Comparison of ENCODE assay signal across 34 cellular contexts in genomic region chr5:24712047-24712446, GRCh38.
"Had no signal": no experiment of that assay in that cellular context is flagged by ENCODE, and none has a peak within 500 bp of the region (broad histone marks: within the 10 kb centered on the region; RNA-seq: fewer than 3 reads in every experiment).

No MANE protein-coding gene starts in this region.

- H3K27me3 Mint-ChIP-seq: activated naive CD4-positive, alpha-beta T cell treated with anti-CD3 and anti-CD28 coated beads, Interleukin-2, amount 10 ng/mL, durations not matched to agents 7 days and 5 days; activated naive CD4-positive, alpha-beta T cell treated with anti-CD3 and anti-CD28 coated beads, Interleukin-2, amount 50 U/mL, for 24 hours; activated naive CD8-positive, alpha-beta T cell; activated naive CD8-positive, alpha-beta T cell treated with anti-CD3 and anti-CD28 coated beads for 36 hours; activated naive CD8-positive, alpha-beta T cell treated with anti-CD3 and anti-CD28 coated beads, Interleukin-2, amount 10 ng/mL, durations not matched to agents 7 days and 5 days; activated naive CD8-positive, alpha-beta T cell treated with anti-CD3 and anti-CD28 coated beads, Interleukin-2, amount 50 U/mL, for 24 hours; activated T-cell treated with anti-CD3 and anti-CD28 coated beads, Interleukin-2, amount 50 U/mL, for 24 hours; activated T-helper 17 cell treated with anti-CD3 and anti-CD28 coated beads, Interleukin-2, amount 50 U/mL, for 72 hours; central memory CD8-positive, alpha-beta T cell had no signal

- H3K4me3 Mint-ChIP-seq: activated naive CD4-positive, alpha-beta T cell treated with anti-CD3 and anti-CD28 coated beads for 36 hours; activated naive CD4-positive, alpha-beta T cell treated with anti-CD3 and anti-CD28 coated beads, Interleukin-2, amount 10 ng/mL, durations not matched to agents 7 days and 5 days; activated naive CD4-positive, alpha-beta T cell treated with anti-CD3 and anti-CD28 coated beads, Interleukin-2, amount 50 U/mL, for 24 hours; activated naive CD8-positive, alpha-beta T cell; activated naive CD8-positive, alpha-beta T cell treated with anti-CD3 and anti-CD28 coated beads for 36 hours; activated naive CD8-positive, alpha-beta T cell treated with anti-CD3 and anti-CD28 coated beads, Interleukin-2, amount 10 ng/mL, durations not matched to agents 7 days and 5 days; activated naive CD8-positive, alpha-beta T cell treated with anti-CD3 and anti-CD28 coated beads, Interleukin-2, amount 50 U/mL, for 24 hours; activated T-cell treated with anti-CD3 and anti-CD28 coated beads, Interleukin-2, amount 50 U/mL, for 24 hours; activated T-cell treated with anti-CD3 and anti-CD28 coated beads, Interleukin-2, amount 50 U/mL, for 4 hours; activated T-cell treated with anti-CD3 and anti-CD28 coated beads, Interleukin-2, amount 50 U/mL, for 72 hours; activated T-helper 1 cell treated with anti-CD3 and anti-CD28 coated beads, Interleukin-12 subunit alpha, Interleukin-12 subunit beta, Interleukin-2, Interleukin-4 antibody, amounts not matched to agents 30 ng/mL and 10 ng/mL and 1 ng/mL, durations not matched to agents 14 hours and 24 hours and 36 hours; activated T-helper 17 cell treated with anti-CD3 and anti-CD28 coated beads, Interleukin-2, amount 50 U/mL, for 72 hours; brain; central memory CD8-positive, alpha-beta T cell had no signal

- ATAC-seq: activated naive CD4-positive, alpha-beta T cell treated with anti-CD3 and anti-CD28 coated beads, Interleukin-2, amount 50 U/mL, for 72 hours; activated naive CD8-positive, alpha-beta T cell treated with anti-CD3 and anti-CD28 coated beads, Interleukin-2, amount 50 U/mL, for 24 hours; activated T-cell treated with anti-CD3 and anti-CD28 coated beads, Interleukin-2, amount 50 U/mL, for 4 hours; activated T-cell treated with anti-CD3 and anti-CD28 coated beads, Interleukin-2, amount 50 U/mL, for 72 hours; activated T-helper 17 cell treated with anti-CD3 and anti-CD28 coated beads, Interleukin-2, amount 50 U/mL, for 72 hours; body of pancreas had no signal

- H3K4me1 Mint-ChIP-seq: activated naive CD4-positive, alpha-beta T cell treated with anti-CD3 and anti-CD28 coated beads, Interleukin-2, amount 10 ng/mL, durations not matched to agents 7 days and 5 days; activated naive CD4-positive, alpha-beta T cell treated with anti-CD3 and anti-CD28 coated beads, Interleukin-2, amount 50 U/mL, for 24 hours; activated naive CD8-positive, alpha-beta T cell treated with anti-CD3 and anti-CD28 coated beads for 36 hours; activated naive CD8-positive, alpha-beta T cell treated with anti-CD3 and anti-CD28 coated beads, Interleukin-2, amount 10 ng/mL, durations not matched to agents 7 days and 5 days; activated naive CD8-positive, alpha-beta T cell treated with anti-CD3 and anti-CD28 coated beads, Interleukin-2, amount 50 U/mL, for 24 hours; activated T-helper 17 cell treated with anti-CD3 and anti-CD28 coated beads, Interleukin-2, amount 50 U/mL, for 72 hours; central memory CD8-positive, alpha-beta T cell had no signal

- H3K36me3 Mint-ChIP-seq: activated naive CD4-positive, alpha-beta T cell treated with anti-CD3 and anti-CD28 coated beads, Interleukin-2, amount 10 ng/mL, durations not matched to agents 7 days and 5 days; activated naive CD4-positive, alpha-beta T cell treated with anti-CD3 and anti-CD28 coated beads, Interleukin-2, amount 50 U/mL, for 24 hours; activated naive CD8-positive, alpha-beta T cell; activated naive CD8-positive, alpha-beta T cell treated with anti-CD3 and anti-CD28 coated beads for 36 hours; activated naive CD8-positive, alpha-beta T cell treated with anti-CD3 and anti-CD28 coated beads, Interleukin-2, amount 10 ng/mL, durations not matched to agents 7 days and 5 days; brain had no signal

- DNase-seq: activated effector memory CD4-positive, alpha-beta T cell treated with anti-CD3 and anti-CD28 coated beads, Interleukin-2, amount 50 U/mL, for 16 hours; activated effector memory CD4-positive, alpha-beta T cell treated with Interleukin-2 at 50 U/mL for 16 hours; activated gamma-delta T cell; activated gamma-delta T cell treated with Interleukin-2 at 50 U/mL for 16 hours; activated naive CD4-positive, alpha-beta T cell; activated naive CD4-positive, alpha-beta T cell treated with anti-CD3 and anti-CD28 coated beads for 36 hours; activated naive CD4-positive, alpha-beta T cell treated with anti-CD3 and anti-CD28 coated beads, Interleukin-2, amount 10 ng/mL, durations not matched to agents 7 days and 5 days; activated naive CD4-positive, alpha-beta T cell treated with anti-CD3 and anti-CD28 coated beads, Interleukin-2, amount 50 U/mL, for 16 hours; activated naive CD4-positive, alpha-beta T cell treated with Interleukin-2 at 50 U/mL for 16 hours; activated naive CD8-positive, alpha-beta T cell treated with anti-CD3 and anti-CD28 coated beads for 36 hours; activated naive CD8-positive, alpha-beta T cell treated with anti-CD3 and anti-CD28 coated beads, Interleukin-2, amount 10 ng/mL, durations not matched to agents 7 days and 5 days; activated naive CD8-positive, alpha-beta T cell treated with anti-CD3 and anti-CD28 coated beads, Interleukin-2, amount 50 U/mL, for 24 hours; activated T-cell treated with anti-CD3 and anti-CD28 coated beads, Interleukin-2, amount 50 U/mL, for 24 hours; activated T-cell treated with anti-CD3 and anti-CD28 coated beads, Interleukin-2, amount 50 U/mL, for 4 hours; activated T-cell treated with anti-CD3 and anti-CD28 coated beads, Interleukin-2, amount 50 U/mL, for 48 hours; activated T-cell treated with anti-CD3 and anti-CD28 coated beads, Interleukin-2, amount 50 U/mL, for 72 hours; adrenal gland; amniotic stem cell; amygdala; anterior cingulate cortex; aorta; body of pancreas; brain microvascular endothelial cell; caudate nucleus; central memory CD4-positive, alpha-beta T cell; cerebellar nuclear complex had no signal

- H3K27ac Mint-ChIP-seq: activated naive CD4-positive, alpha-beta T cell treated with anti-CD3 and anti-CD28 coated beads for 36 hours; activated naive CD4-positive, alpha-beta T cell treated with anti-CD3 and anti-CD28 coated beads, Interleukin-2, amount 10 ng/mL, durations not matched to agents 7 days and 5 days; activated naive CD4-positive, alpha-beta T cell treated with anti-CD3 and anti-CD28 coated beads, Interleukin-2, amount 50 U/mL, for 24 hours; activated naive CD4-positive, alpha-beta T cell treated with anti-CD3 and anti-CD28 coated beads, Interleukin-2, amount 50 U/mL, for 72 hours; activated naive CD8-positive, alpha-beta T cell; activated naive CD8-positive, alpha-beta T cell treated with anti-CD3 and anti-CD28 coated beads for 36 hours; activated naive CD8-positive, alpha-beta T cell treated with anti-CD3 and anti-CD28 coated beads, Interleukin-2, amount 10 ng/mL, durations not matched to agents 7 days and 5 days; activated naive CD8-positive, alpha-beta T cell treated with anti-CD3 and anti-CD28 coated beads, Interleukin-2, amount 50 U/mL, for 24 hours; activated T-cell treated with anti-CD3 and anti-CD28 coated beads, Interleukin-2, amount 50 U/mL, for 24 hours; activated T-cell treated with anti-CD3 and anti-CD28 coated beads, Interleukin-2, amount 50 U/mL, for 72 hours; activated T-helper 1 cell treated with anti-CD3 and anti-CD28 coated beads, Interleukin-12 subunit alpha, Interleukin-12 subunit beta, Interleukin-2, Interleukin-4 antibody, amounts not matched to agents 30 ng/mL and 10 ng/mL and 1 ng/mL, durations not matched to agents 14 hours and 24 hours and 36 hours; activated T-helper 17 cell treated with anti-CD3 and anti-CD28 coated beads, Interleukin-2, amount 50 U/mL, for 72 hours; activated T-helper 2 cell treated with anti-CD3 and anti-CD28 coated beads, Interferon-gamma antibody, Interleukin-2, Interleukin-4, amounts not matched to agents 10 μg/mL and 5 μg/mL and 100 μg/mL, durations not matched to agents 14 hours and 24 hours and 36 hours; brain had no signal
